1 cellular context compared by ENCODE assay signal in the genomic region with DNA sequence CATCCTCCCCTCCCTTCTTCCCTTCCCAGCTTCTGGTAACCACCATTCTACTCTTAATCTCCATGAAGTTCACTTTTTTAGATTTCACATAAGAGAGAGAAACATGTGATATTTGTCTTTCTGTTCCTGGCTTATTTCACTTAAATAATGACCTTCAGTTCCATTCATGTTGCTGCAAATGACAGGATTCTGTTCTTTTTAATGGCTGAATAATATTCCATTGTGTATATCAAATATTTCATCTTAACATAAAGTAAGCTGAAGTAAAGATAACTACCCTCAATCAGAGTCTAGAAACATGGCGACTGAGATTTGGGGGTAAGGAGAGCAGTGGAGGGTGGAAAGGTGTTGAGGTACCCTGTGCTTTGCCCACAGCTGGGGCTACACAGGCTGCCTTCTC.
TF ChIP-seq lines count a peak whose summit lies in the region.

No MANE protein-coding gene starts in this region.

TF ChIP-seq in GM23338, 12 proteins besides CTCF, POLR2A, EP300 and RAD21 (continued from another document):
- no peak for TF ChIP-seq REST (IDR thresholded peaks at IDR 0.05; ENCODE audit: unreplicated experiment)
- TF ChIP-seq ZNF331 (CRISPR knock-in tag; IDR thresholded peaks at IDR 0.05; ENCODE audit: low read depth) = no peak
- TF ChIP-seq STAT1 (IDR thresholded peaks at IDR 0.05; ENCODE audit: unreplicated experiment) = no peak
- no peak for TF ChIP-seq JUNB (IDR thresholded peaks at IDR 0.05; ENCODE audit: unreplicated experiment)
- no peak for TF ChIP-seq EZH2phosphoT487 (IDR thresholded peaks at IDR 0.05; ENCODE audit: unreplicated experiment)
- TF ChIP-seq, protein P1, sequence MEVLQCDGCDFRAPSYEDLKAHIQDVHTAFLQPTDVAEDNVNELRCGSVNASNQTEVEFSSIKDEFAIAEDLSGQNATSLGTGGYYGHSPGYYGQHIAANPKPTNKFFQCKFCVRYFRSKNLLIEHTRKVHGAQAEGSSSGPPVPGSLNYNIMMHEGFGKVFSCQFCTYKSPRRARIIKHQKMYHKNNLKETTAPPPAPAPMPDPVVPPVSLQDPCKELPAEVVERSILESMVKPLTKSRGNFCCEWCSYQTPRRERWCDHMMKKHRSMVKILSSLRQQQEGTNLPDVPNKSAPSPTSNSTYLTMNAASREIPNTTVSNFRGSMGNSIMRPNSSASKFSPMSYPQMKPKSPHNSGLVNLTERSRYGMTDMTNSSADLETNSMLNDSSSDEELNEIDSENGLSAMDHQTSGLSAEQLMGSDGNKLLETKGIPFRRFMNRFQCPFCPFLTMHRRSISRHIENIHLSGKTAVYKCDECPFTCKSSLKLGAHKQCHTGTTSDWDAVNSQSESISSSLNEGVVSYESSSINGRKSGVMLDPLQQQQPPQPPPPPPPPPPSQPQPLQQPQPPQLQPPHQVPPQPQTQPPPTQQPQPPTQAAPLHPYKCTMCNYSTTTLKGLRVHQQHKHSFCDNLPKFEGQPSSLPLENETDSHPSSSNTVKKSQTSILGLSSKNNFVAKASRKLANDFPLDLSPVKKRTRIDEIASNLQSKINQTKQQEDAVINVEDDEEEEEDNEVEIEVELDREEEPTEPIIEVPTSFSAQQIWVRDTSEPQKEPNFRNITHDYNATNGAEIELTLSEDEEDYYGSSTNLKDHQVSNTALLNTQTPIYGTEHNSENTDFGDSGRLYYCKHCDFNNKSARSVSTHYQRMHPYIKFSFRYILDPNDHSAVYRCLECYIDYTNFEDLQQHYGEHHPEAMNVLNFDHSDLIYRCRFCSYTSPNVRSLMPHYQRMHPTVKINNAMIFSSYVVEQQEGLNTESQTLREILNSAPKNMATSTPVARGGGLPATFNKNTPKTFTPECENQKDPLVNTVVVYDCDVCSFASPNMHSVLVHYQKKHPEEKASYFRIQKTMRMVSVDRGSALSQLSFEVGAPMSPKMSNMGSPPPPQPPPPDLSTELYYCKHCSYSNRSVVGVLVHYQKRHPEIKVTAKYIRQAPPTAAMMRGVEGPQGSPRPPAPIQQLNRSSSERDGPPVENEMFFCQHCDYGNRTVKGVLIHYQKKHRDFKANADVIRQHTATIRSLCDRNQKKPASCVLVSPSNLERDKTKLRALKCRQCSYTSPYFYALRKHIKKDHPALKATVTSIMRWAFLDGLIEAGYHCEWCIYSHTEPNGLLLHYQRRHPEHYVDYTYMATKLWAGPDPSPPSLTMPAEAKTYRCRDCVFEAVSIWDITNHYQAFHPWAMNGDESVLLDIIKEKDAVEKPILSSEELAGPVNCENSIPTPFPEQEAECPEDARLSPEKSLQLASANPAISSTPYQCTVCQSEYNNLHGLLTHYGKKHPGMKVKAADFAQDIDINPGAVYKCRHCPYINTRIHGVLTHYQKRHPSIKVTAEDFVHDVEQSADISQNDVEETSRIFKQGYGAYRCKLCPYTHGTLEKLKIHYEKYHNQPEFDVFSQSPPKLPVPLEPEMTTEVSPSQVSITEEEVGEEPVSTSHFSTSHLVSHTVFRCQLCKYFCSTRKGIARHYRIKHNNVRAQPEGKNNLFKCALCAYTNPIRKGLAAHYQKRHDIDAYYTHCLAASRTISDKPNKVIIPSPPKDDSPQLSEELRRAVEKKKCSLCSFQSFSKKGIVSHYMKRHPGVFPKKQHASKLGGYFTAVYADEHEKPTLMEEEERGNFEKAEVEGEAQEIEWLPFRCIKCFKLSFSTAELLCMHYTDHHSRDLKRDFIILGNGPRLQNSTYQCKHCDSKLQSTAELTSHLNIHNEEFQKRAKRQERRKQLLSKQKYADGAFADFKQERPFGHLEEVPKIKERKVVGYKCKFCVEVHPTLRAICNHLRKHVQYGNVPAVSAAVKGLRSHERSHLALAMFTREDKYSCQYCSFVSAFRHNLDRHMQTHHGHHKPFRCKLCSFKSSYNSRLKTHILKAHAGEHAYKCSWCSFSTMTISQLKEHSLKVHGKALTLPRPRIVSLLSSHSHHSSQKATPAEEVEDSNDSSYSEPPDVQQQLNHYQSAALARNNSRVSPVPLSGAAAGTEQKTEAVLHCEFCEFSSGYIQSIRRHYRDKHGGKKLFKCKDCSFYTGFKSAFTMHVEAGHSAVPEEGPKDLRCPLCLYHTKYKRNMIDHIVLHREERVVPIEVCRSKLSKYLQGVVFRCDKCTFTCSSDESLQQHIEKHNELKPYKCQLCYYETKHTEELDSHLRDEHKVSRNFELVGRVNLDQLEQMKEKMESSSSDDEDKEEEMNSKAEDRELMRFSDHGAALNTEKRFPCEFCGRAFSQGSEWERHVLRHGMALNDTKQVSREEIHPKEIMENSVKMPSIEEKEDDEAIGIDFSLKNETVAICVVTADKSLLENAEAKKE (CRISPR knock-in tag; IDR thresholded peaks at IDR 0.05) = no peak
- TF ChIP-seq NANOG (IDR thresholded peaks at IDR 0.05; ENCODE audit: borderline replicate concordance) = no peak
- TF ChIP-seq, protein P2, sequence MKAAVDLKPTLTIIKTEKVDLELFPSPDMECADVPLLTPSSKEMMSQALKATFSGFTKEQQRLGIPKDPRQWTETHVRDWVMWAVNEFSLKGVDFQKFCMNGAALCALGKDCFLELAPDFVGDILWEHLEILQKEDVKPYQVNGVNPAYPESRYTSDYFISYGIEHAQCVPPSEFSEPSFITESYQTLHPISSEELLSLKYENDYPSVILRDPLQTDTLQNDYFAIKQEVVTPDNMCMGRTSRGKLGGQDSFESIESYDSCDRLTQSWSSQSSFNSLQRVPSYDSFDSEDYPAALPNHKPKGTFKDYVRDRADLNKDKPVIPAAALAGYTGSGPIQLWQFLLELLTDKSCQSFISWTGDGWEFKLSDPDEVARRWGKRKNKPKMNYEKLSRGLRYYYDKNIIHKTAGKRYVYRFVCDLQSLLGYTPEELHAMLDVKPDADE (IDR thresholded peaks at IDR 0.05) = no peak
- TF ChIP-seq ZNF114 (CRISPR knock-in tag; IDR thresholded peaks at IDR 0.05) = no peak
